In the genomic region with DNA sequence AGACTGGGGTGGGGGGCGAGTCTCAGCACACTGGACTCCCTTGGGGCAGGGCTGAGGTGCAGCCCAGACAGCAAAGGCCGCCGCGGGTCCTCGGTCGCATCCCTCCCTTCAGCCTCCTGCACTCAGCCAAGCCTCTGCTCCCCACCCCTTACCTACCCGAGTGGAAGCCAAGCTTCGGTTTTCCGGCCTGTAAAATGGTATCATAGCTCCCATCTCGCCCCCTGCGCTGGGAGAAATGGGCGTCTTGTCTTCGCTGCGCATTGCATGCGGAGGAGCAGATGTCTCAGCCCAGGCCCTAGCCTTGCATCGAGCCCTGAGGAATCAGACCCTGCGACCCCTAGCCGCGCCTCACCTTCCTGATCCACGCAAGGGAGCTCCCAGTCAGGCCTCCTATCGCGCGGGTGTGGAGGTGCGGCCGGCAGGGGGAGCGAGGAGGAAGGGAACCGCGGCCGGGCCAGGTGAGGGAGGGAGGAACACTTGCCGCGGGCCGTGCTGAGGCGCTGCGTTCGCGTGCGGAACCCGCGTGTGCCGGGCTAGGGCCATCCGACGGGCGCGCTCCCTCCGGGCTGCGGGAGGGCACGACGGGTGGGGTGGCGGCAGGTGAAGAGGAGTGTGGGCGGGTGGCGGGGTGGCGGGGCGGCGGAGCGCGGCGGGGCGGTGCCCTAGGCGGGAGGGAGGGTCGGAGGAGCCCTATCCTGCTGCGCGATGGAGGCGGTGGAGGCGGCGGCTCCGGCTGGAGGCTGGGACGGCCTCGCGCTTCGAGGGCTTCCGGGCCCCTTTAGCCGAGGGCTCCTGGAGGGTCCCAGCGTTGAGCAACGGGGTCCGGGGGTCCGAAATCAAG, we compare ENCODE assay signal across 1 cellular context.
TF ChIP-seq lines count a peak whose summit lies in the region.

No MANE protein-coding gene starts in this region.

TF ChIP-seq in K562, 482 proteins besides CTCF, POLR2A, EP300 and RAD21 (continued from another document and continues in another):
- TF ChIP-seq, protein P1, sequence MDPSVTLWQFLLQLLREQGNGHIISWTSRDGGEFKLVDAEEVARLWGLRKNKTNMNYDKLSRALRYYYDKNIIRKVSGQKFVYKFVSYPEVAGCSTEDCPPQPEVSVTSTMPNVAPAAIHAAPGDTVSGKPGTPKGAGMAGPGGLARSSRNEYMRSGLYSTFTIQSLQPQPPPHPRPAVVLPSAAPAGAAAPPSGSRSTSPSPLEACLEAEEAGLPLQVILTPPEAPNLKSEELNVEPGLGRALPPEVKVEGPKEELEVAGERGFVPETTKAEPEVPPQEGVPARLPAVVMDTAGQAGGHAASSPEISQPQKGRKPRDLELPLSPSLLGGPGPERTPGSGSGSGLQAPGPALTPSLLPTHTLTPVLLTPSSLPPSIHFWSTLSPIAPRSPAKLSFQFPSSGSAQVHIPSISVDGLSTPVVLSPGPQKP (CRISPR knock-in tag; IDR thresholded peaks at IDR 0.05) = no peak
- TF ChIP-seq, protein P2, sequence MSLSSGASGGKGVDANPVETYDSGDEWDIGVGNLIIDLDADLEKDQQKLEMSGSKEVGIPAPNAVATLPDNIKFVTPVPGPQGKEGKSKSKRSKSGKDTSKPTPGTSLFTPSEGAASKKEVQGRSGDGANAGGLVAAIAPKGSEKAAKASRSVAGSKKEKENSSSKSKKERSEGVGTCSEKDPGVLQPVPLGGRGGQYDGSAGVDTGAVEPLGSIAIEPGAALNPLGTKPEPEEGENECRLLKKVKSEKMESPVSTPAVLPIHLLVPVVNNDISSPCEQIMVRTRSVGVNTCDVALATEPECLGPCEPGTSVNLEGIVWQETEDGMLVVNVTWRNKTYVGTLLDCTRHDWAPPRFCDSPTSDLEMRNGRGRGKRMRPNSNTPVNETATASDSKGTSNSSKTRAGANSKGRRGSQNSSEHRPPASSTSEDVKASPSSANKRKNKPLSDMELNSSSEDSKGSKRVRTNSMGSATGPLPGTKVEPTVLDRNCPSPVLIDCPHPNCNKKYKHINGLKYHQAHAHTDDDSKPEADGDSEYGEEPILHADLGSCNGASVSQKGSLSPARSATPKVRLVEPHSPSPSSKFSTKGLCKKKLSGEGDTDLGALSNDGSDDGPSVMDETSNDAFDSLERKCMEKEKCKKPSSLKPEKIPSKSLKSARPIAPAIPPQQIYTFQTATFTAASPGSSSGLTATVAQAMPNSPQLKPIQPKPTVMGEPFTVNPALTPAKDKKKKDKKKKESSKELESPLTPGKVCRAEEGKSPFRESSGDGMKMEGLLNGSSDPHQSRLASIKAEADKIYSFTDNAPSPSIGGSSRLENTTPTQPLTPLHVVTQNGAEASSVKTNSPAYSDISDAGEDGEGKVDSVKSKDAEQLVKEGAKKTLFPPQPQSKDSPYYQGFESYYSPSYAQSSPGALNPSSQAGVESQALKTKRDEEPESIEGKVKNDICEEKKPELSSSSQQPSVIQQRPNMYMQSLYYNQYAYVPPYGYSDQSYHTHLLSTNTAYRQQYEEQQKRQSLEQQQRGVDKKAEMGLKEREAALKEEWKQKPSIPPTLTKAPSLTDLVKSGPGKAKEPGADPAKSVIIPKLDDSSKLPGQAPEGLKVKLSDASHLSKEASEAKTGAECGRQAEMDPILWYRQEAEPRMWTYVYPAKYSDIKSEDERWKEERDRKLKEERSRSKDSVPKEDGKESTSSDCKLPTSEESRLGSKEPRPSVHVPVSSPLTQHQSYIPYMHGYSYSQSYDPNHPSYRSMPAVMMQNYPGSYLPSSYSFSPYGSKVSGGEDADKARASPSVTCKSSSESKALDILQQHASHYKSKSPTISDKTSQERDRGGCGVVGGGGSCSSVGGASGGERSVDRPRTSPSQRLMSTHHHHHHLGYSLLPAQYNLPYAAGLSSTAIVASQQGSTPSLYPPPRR (CRISPR knock-in tag; IDR thresholded peaks at IDR 0.05; ENCODE audit: borderline replicate concordance) = no peak
- TF ChIP-seq, protein P3, sequence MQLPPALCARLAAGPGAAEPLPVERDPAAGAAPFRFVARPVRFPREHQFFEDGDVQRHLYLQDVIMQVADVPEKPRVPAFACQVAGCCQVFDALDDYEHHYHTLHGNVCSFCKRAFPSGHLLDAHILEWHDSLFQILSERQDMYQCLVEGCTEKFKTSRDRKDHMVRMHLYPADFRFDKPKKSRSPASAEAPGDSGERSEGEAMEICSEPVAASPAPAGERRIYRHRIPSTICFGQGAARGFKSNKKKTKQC (CRISPR knock-in tag; IDR thresholded peaks at IDR 0.05) = no peak
- TF ChIP-seq SMAD4 (CRISPR knock-in tag; conservative IDR thresholded peaks at IDR 0.05) = 0 out of 2 replicates have a peak, but pooled peaks have one; percentile 10
- TF ChIP-seq KAT2B (IDR thresholded peaks at IDR 0.05; ENCODE audit: low read depth, low read length) = peak; percentile 82
- no peak for TF ChIP-seq ZNF77 (CRISPR knock-in tag; IDR thresholded peaks at IDR 0.05)
- TF ChIP-seq HCFC1 (IDR thresholded peaks at IDR 0.05; ENCODE audit: low read depth, low read length) = peak; percentile 33; the same call in 1 of the 2 replicates
- TF ChIP-seq XRCC5 (IDR thresholded peaks at IDR 0.05; ENCODE audit: low read depth, low read length) = no peak
- TF ChIP-seq, protein P4, sequence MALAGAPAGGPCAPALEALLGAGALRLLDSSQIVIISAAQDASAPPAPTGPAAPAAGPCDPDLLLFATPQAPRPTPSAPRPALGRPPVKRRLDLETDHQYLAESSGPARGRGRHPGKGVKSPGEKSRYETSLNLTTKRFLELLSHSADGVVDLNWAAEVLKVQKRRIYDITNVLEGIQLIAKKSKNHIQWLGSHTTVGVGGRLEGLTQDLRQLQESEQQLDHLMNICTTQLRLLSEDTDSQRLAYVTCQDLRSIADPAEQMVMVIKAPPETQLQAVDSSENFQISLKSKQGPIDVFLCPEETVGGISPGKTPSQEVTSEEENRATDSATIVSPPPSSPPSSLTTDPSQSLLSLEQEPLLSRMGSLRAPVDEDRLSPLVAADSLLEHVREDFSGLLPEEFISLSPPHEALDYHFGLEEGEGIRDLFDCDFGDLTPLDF (CRISPR knock-in tag; IDR thresholded peaks at IDR 0.05) = peak; percentile 90
- TF ChIP-seq, protein P5, sequence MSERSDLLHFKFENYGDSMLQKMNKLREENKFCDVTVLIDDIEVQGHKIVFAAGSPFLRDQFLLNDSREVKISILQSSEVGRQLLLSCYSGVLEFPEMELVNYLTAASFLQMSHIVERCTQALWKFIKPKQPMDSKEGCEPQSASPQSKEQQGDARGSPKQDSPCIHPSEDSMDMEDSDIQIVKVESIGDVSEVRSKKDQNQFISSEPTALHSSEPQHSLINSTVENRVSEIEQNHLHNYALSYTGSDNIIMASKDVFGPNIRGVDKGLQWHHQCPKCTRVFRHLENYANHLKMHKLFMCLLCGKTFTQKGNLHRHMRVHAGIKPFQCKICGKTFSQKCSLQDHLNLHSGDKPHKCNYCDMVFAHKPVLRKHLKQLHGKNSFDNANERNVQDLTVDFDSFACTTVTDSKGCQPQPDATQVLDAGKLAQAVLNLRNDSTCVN (CRISPR knock-in tag; IDR thresholded peaks at IDR 0.05) = peak; percentile 74; the same call in 1 of the 2 replicates
- no peak for TF ChIP-seq TFAM (CRISPR knock-in tag; conservative IDR thresholded peaks at IDR 0.05)
- TF ChIP-seq, protein P6, sequence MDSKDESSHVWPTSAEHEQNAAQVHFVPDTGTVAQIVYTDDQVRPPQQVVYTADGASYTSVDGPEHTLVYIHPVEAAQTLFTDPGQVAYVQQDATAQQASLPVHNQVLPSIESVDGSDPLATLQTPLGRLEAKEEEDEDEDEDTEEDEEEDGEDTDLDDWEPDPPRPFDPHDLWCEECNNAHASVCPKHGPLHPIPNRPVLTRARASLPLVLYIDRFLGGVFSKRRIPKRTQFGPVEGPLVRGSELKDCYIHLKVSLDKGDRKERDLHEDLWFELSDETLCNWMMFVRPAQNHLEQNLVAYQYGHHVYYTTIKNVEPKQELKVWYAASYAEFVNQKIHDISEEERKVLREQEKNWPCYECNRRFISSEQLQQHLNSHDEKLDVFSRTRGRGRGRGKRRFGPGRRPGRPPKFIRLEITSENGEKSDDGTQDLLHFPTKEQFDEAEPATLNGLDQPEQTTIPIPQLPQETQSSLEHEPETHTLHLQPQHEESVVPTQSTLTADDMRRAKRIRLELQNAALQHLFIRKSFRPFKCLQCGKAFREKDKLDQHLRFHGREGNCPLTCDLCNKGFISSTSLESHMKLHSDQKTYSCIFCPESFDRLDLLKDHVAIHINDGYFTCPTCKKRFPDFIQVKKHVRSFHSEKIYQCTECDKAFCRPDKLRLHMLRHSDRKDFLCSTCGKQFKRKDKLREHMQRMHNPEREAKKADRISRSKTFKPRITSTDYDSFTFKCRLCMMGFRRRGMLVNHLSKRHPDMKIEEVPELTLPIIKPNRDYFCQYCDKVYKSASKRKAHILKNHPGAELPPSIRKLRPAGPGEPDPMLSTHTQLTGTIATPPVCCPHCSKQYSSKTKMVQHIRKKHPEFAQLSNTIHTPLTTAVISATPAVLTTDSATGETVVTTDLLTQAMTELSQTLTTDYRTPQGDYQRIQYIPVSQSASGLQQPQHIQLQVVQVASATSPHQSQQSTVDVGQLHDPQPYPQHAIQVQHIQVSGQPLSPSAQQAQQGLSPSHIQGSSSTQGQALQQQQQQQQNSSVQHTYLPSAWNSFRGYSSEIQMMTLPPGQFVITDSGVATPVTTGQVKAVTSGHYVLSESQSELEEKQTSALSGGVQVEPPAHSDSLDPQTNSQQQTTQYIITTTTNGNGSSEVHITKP (IDR thresholded peaks at IDR 0.05; ENCODE audit: partially characterized antibody) = no peak
- TF ChIP-seq ZNF146 (CRISPR knock-in tag; IDR thresholded peaks at IDR 0.05; ENCODE audit: unreplicated experiment) = peak; percentile 48
- TF ChIP-seq, protein P7, sequence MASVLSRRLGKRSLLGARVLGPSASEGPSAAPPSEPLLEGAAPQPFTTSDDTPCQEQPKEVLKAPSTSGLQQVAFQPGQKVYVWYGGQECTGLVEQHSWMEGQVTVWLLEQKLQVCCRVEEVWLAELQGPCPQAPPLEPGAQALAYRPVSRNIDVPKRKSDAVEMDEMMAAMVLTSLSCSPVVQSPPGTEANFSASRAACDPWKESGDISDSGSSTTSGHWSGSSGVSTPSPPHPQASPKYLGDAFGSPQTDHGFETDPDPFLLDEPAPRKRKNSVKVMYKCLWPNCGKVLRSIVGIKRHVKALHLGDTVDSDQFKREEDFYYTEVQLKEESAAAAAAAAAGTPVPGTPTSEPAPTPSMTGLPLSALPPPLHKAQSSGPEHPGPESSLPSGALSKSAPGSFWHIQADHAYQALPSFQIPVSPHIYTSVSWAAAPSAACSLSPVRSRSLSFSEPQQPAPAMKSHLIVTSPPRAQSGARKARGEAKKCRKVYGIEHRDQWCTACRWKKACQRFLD (CRISPR knock-in tag; IDR thresholded peaks at IDR 0.05) = 0 out of 2 replicates have a peak, but pooled peaks have one; percentile 24
- TF ChIP-seq MAFG (tag; conservative IDR thresholded peaks at IDR 0.05) = no peak
- TF ChIP-seq MTA3 (IDR thresholded peaks at IDR 0.05; ENCODE audit: borderline replicate concordance) = peak; percentile 92
- TF ChIP-seq SRSF3 (IDR thresholded peaks at IDR 0.05; ENCODE audit: insufficient read depth, low read length) = no peak
- no peak for TF ChIP-seq ZNF561 (CRISPR knock-in tag; conservative IDR thresholded peaks at IDR 0.05)
- peak; percentile 91 for TF ChIP-seq RBBP5 (IDR thresholded peaks at IDR 0.05; ENCODE audit: borderline replicate concordance, insufficient read depth, low read length, poor library complexity, severe bottlenecking)
- peak; percentile 48 for TF ChIP-seq HNRNPK (IDR thresholded peaks at IDR 0.05; ENCODE audit: low read depth, low read length, poor library complexity, severe bottlenecking)
- TF ChIP-seq BCL6 (CRISPR knock-in tag; IDR thresholded peaks at IDR 0.05) = no peak
- TF ChIP-seq DDX20 (tag; IDR thresholded peaks at IDR 0.05; ENCODE audit: low read depth) = no peak
- TF ChIP-seq, protein P8, sequence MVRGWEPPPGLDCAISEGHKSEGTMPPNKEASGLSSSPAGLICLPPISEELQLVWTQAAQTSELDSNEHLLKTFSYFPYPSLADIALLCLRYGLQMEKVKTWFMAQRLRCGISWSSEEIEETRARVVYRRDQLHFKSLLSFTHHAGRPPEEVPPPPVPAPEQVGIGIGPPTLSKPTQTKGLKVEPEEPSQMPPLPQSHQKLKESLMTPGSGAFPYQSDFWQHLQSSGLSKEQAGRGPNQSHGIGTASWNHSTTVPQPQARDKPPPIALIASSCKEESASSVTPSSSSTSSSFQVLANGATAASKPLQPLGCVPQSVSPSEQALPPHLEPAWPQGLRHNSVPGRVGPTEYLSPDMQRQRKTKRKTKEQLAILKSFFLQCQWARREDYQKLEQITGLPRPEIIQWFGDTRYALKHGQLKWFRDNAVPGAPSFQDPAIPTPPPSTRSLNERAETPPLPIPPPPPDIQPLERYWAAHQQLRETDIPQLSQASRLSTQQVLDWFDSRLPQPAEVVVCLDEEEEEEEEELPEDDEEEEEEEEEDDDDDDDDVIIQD (CRISPR knock-in tag; IDR thresholded peaks at IDR 0.05) = peak; percentile 6; the same call in 1 of the 2 replicates
- no peak for TF ChIP-seq ZNF830 (CRISPR knock-in tag; IDR thresholded peaks at IDR 0.05)
- TF ChIP-seq SNIP1 (IDR thresholded peaks at IDR 0.05; ENCODE audit: low read depth) = no peak
- TF ChIP-seq ZC3H4 (CRISPR knock-in tag; IDR thresholded peaks at IDR 0.05; ENCODE audit: borderline replicate concordance) = no peak
- TF ChIP-seq SIN3A (IDR thresholded peaks at IDR 0.05; ENCODE audit: borderline replicate concordance in 2 of 2, control insufficient read depth in 1 of 2, low read depth in 2 of 2, low read length in 2 of 2) = peak in 1 of 2 experiments; percentile 53; a peak in 1 of 4 replicates
- TF ChIP-seq IFI16 (CRISPR knock-in tag; IDR thresholded peaks at IDR 0.05) = 0 out of 2 replicates have a peak, but pooled peaks have one; percentile 25
- TF ChIP-seq ZNF551 (CRISPR knock-in tag; IDR thresholded peaks at IDR 0.05) = no peak
- TF ChIP-seq, protein P9, sequence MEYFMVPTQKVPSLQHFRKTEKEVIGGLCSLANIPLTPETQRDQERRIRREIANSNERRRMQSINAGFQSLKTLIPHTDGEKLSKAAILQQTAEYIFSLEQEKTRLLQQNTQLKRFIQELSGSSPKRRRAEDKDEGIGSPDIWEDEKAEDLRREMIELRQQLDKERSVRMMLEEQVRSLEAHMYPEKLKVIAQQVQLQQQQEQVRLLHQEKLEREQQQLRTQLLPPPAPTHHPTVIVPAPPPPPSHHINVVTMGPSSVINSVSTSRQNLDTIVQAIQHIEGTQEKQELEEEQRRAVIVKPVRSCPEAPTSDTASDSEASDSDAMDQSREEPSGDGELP (CRISPR knock-in tag; IDR thresholded peaks at IDR 0.05; ENCODE audit: borderline replicate concordance) = no peak
- TF ChIP-seq OTX1 (CRISPR knock-in tag; IDR thresholded peaks at IDR 0.05) = 0 out of 2 replicates have a peak, but pooled peaks have one; percentile 72
- TF ChIP-seq MCM7 (IDR thresholded peaks at IDR 0.05) = no peak
- TF ChIP-seq RBFOX2 (IDR thresholded peaks at IDR 0.05; ENCODE audit: low read depth, low read length) = peak; percentile 67
- no peak for TF ChIP-seq TAF7 (tag; IDR thresholded peaks at IDR 0.05)
- peak; percentile 79 for TF ChIP-seq FIP1L1 (IDR thresholded peaks at IDR 0.05; ENCODE audit: low read depth, low read length, poor library complexity, severe bottlenecking)
- peak; percentile 41; the same call in 1 of the 2 replicates for TF ChIP-seq E2F3 (CRISPR knock-in tag; IDR thresholded peaks at IDR 0.05)
- TF ChIP-seq NR2C1 (IDR thresholded peaks at IDR 0.05) = no peak
- no peak for TF ChIP-seq NR2C1 (tag; IDR thresholded peaks at IDR 0.05)
- no peak for TF ChIP-seq NCOA1 (IDR thresholded peaks at IDR 0.05; ENCODE audit: low read depth)
- no peak for TF ChIP-seq NFRKB (IDR thresholded peaks at IDR 0.05; ENCODE audit: low read depth)
- peak; percentile 82 for TF ChIP-seq KLF13 (tag; IDR thresholded peaks at IDR 0.05; ENCODE audit: borderline replicate concordance, low read depth)
- no peak for TF ChIP-seq ILF3 (IDR thresholded peaks at IDR 0.05; ENCODE audit: borderline replicate concordance)
- TF ChIP-seq KLF16 (IDR thresholded peaks at IDR 0.05) = no peak
- TF ChIP-seq YBX1 (IDR thresholded peaks at IDR 0.05) = no peak
- peak; percentile 51; the same call in 1 of the 2 replicates for TF ChIP-seq PHF8 (IDR thresholded peaks at IDR 0.05; ENCODE audit: borderline replicate concordance, low read length)
- TF ChIP-seq ATF1 (CRISPR knock-in tag; IDR thresholded peaks at IDR 0.05) = peak; percentile 43
- TF ChIP-seq ATF1 (tag; IDR thresholded peaks at IDR 0.05) = peak; percentile 67
